ENCODE assay signal across 1 cellular context in the genomic region with DNA sequence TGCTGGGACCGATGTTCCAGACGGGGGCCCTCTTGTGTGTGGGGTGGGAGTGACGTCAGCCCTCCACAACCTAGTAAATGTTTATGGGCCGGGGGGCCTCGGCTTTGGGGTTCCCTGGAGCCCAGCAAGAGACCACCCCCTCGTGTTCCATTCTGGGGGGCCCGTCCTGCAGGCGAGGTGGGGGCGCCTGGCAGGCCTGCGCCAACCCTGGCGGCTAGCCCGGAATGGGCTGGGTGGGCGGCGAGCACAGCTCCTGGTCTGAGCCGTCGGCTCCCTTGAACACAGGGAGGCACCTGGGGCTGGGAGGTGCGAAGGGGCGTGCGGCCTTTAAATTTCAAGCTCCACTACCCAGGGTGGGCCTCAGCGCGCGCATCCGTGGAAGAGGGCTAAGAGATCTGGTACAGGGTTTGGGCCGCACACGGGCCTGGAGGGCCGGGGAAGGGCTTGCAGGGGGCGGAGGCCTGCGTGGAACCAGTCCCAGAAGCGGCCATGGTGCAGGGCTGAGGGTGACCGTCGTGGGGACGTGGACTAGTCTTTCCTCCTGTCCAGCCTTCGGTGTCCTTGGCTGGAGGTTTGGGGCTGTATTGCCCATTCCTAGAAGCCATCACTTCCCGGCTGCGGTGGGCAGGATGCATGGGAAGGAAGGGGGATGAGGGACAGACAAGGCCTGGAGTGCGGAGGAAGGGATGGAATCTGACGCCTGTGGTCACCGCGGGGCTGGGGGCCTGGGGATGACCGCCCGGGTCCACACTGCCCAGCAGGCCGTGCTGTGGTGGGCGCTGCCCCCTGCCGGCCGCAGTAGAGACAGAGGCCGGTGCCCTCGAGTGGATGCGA.
TF ChIP-seq lines count a peak whose summit lies in the region.

No MANE protein-coding gene starts in this region.

TF ChIP-seq in HepG2, 621 proteins besides CTCF, POLR2A, EP300 and RAD21 (continued from another document and continues in another):
- TF ChIP-seq SMARCC2 (IDR thresholded peaks at IDR 0.05) (no peak), ZC3H4 (CRISPR knock-in tag; IDR thresholded peaks at IDR 0.05; ENCODE audit: borderline replicate concordance) (peak; percentile 61), RFXANK (CRISPR knock-in tag; IDR thresholded peaks at IDR 0.05) (0 out of 2 replicates have a peak, but pooled peaks have one; percentile 54), ZNF292 (CRISPR knock-in tag; IDR thresholded peaks at IDR 0.05; ENCODE audit: borderline replicate concordance, low read depth) (0 out of 2 replicates have a peak, but pooled peaks have one; percentile 36), ISX (CRISPR knock-in tag; conservative IDR thresholded peaks at IDR 0.05) (no peak), ELF3 (CRISPR knock-in tag; IDR thresholded peaks at IDR 0.05) (0 out of 2 replicates have a peak, but pooled peaks have one; percentile 20), ZNF619 (CRISPR knock-in tag; IDR thresholded peaks at IDR 0.05) (peak; percentile 88; the same call in 1 of the 2 replicates), ZSCAN12 (CRISPR knock-in tag; IDR thresholded peaks at IDR 0.05) (no peak), ZFP62 (CRISPR knock-in tag; IDR thresholded peaks at IDR 0.05) (no peak), SETDB1 (CRISPR knock-in tag; IDR thresholded peaks at IDR 0.05; ENCODE audit: borderline replicate concordance) (0 out of 2 replicates have a peak, but pooled peaks have one; percentile 15), MIER3 (CRISPR knock-in tag; IDR thresholded peaks at IDR 0.05; ENCODE audit: borderline replicate concordance) (peak; percentile 55; the same call in 1 of the 2 replicates), ZNF850 (CRISPR knock-in tag; conservative IDR thresholded peaks at IDR 0.05) (no peak), SIN3A (IDR thresholded peaks at IDR 0.05; ENCODE audit: borderline replicate concordance, low read depth, low read length) (no peak), RNF2 (conservative IDR thresholded peaks at IDR 0.05; ENCODE audit: low read depth) (no peak), REPIN1 (CRISPR knock-in tag; IDR thresholded peaks at IDR 0.05; ENCODE audit: borderline replicate concordance, low read depth) (peak; percentile 59), TARDBP (CRISPR knock-in tag; IDR thresholded peaks at IDR 0.05) (peak; percentile 56; the same call in 1 of the 2 replicates), XRCC5 (optimal IDR thresholded peaks at IDR 0.05; ENCODE audit: low read length) (peak; percentile 34), HDAC6 (IDR thresholded peaks at IDR 0.05; ENCODE audit: low read depth, low read length) (no peak), RAD51 (IDR thresholded peaks at IDR 0.05; ENCODE audit: borderline replicate concordance) (no peak), MAZ (IDR thresholded peaks at IDR 0.05; ENCODE audit: borderline replicate concordance, low read depth, low read length) (no peak; the same call in 1 of the 2 replicates), MAZ (CRISPR knock-in tag; IDR thresholded peaks at IDR 0.05; ENCODE audit: low read depth) (peak; percentile 60), ZBTB7B (CRISPR knock-in tag; IDR thresholded peaks at IDR 0.05) (peak; percentile 71; the same call in 1 of the 2 replicates), SIX4 (CRISPR knock-in tag; IDR thresholded peaks at IDR 0.05) (no peak), GTF2F1 (IDR thresholded peaks at IDR 0.05; ENCODE audit: low read length) (no peak), ZNF816 (CRISPR knock-in tag; IDR thresholded peaks at IDR 0.05; ENCODE audit: borderline replicate concordance) (no peak), ARNT2 (CRISPR knock-in tag; IDR thresholded peaks at IDR 0.05; ENCODE audit: low read depth) (peak; percentile 68; the same call in 1 of the 2 replicates), DNMT1 (CRISPR knock-in tag; IDR thresholded peaks at IDR 0.05) (0 out of 2 replicates have a peak, but pooled peaks have one; percentile 39), PITX1 (CRISPR knock-in tag; IDR thresholded peaks at IDR 0.05) (peak; percentile 35; the same call in 1 of the 2 replicates), SP2 (CRISPR knock-in tag; IDR thresholded peaks at IDR 0.05) (0 out of 2 replicates have a peak, but pooled peaks have one; percentile 19)
- TF ChIP-seq, protein P1, sequence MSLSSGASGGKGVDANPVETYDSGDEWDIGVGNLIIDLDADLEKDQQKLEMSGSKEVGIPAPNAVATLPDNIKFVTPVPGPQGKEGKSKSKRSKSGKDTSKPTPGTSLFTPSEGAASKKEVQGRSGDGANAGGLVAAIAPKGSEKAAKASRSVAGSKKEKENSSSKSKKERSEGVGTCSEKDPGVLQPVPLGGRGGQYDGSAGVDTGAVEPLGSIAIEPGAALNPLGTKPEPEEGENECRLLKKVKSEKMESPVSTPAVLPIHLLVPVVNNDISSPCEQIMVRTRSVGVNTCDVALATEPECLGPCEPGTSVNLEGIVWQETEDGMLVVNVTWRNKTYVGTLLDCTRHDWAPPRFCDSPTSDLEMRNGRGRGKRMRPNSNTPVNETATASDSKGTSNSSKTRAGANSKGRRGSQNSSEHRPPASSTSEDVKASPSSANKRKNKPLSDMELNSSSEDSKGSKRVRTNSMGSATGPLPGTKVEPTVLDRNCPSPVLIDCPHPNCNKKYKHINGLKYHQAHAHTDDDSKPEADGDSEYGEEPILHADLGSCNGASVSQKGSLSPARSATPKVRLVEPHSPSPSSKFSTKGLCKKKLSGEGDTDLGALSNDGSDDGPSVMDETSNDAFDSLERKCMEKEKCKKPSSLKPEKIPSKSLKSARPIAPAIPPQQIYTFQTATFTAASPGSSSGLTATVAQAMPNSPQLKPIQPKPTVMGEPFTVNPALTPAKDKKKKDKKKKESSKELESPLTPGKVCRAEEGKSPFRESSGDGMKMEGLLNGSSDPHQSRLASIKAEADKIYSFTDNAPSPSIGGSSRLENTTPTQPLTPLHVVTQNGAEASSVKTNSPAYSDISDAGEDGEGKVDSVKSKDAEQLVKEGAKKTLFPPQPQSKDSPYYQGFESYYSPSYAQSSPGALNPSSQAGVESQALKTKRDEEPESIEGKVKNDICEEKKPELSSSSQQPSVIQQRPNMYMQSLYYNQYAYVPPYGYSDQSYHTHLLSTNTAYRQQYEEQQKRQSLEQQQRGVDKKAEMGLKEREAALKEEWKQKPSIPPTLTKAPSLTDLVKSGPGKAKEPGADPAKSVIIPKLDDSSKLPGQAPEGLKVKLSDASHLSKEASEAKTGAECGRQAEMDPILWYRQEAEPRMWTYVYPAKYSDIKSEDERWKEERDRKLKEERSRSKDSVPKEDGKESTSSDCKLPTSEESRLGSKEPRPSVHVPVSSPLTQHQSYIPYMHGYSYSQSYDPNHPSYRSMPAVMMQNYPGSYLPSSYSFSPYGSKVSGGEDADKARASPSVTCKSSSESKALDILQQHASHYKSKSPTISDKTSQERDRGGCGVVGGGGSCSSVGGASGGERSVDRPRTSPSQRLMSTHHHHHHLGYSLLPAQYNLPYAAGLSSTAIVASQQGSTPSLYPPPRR (CRISPR knock-in tag; IDR thresholded peaks at IDR 0.05; ENCODE audit: borderline replicate concordance) = peak; percentile 39; the same call in 1 of the 2 replicates
- TF ChIP-seq, protein P2, sequence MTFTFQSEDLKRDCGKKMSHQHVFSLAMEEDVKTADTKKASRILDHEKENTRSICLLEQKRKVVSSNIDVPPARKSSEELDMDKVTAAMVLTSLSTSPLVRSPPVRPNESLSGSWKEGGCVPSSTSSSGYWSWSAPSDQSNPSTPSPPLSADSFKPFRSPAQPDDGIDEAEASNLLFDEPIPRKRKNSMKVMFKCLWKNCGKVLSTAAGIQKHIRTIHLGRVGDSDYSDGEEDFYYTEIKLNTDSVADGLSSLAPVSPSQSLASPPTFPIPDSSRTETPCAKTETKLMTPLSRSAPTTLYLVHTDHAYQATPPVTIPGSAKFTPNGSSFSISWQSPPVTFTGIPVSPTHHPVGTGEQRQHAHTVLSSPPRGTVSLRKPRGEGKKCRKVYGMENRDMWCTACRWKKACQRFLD (CRISPR knock-in tag; IDR thresholded peaks at IDR 0.05; ENCODE audit: borderline replicate concordance) = 0 out of 2 replicates have a peak, but pooled peaks have one; percentile 4
- TF ChIP-seq, protein P3, sequence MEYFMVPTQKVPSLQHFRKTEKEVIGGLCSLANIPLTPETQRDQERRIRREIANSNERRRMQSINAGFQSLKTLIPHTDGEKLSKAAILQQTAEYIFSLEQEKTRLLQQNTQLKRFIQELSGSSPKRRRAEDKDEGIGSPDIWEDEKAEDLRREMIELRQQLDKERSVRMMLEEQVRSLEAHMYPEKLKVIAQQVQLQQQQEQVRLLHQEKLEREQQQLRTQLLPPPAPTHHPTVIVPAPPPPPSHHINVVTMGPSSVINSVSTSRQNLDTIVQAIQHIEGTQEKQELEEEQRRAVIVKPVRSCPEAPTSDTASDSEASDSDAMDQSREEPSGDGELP (IDR thresholded peaks at IDR 0.05; ENCODE audit: borderline replicate concordance, low read depth) = peak; percentile 20; the same call in 1 of the 2 replicates
- TF ChIP-seq, protein P4, sequence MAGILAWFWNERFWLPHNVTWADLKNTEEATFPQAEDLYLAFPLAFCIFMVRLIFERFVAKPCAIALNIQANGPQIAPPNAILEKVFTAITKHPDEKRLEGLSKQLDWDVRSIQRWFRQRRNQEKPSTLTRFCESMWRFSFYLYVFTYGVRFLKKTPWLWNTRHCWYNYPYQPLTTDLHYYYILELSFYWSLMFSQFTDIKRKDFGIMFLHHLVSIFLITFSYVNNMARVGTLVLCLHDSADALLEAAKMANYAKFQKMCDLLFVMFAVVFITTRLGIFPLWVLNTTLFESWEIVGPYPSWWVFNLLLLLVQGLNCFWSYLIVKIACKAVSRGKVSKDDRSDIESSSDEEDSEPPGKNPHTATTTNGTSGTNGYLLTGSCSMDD (CRISPR knock-in tag; IDR thresholded peaks at IDR 0.05) = no peak
- TF ChIP-seq, protein P5, sequence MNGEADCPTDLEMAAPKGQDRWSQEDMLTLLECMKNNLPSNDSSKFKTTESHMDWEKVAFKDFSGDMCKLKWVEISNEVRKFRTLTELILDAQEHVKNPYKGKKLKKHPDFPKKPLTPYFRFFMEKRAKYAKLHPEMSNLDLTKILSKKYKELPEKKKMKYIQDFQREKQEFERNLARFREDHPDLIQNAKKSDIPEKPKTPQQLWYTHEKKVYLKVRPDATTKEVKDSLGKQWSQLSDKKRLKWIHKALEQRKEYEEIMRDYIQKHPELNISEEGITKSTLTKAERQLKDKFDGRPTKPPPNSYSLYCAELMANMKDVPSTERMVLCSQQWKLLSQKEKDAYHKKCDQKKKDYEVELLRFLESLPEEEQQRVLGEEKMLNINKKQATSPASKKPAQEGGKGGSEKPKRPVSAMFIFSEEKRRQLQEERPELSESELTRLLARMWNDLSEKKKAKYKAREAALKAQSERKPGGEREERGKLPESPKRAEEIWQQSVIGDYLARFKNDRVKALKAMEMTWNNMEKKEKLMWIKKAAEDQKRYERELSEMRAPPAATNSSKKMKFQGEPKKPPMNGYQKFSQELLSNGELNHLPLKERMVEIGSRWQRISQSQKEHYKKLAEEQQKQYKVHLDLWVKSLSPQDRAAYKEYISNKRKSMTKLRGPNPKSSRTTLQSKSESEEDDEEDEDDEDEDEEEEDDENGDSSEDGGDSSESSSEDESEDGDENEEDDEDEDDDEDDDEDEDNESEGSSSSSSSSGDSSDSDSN (CRISPR knock-in tag; IDR thresholded peaks at IDR 0.05) = peak; percentile 78
- TF ChIP-seq, protein P6, sequence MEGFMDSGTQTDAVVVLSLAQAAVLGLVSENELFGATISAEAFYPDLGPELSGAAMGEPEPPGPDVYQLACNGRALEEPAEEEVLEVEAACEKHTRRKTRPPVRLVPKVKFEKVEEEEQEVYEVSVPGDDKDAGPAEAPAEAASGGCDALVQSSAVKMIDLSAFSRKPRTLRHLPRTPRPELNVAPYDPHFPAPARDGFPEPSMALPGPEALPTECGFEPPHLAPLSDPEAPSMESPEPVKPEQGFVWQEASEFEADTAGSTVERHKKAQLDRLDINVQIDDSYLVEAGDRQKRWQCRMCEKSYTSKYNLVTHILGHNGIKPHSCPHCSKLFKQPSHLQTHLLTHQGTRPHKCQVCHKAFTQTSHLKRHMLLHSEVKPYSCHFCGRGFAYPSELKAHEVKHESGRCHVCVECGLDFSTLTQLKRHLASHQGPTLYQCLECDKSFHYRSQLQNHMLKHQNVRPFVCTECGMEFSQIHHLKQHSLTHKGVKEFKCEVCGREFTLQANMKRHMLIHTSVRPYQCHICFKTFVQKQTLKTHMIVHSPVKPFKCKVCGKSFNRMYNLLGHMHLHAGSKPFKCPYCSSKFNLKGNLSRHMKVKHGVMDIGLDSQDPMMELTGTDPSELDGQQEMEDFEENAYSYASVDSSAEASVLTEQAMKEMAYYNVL (CRISPR knock-in tag; IDR thresholded peaks at IDR 0.05; ENCODE audit: borderline replicate concordance) = peak; percentile 46; the same call in 1 of the 2 replicates
- TF ChIP-seq, protein P7, sequence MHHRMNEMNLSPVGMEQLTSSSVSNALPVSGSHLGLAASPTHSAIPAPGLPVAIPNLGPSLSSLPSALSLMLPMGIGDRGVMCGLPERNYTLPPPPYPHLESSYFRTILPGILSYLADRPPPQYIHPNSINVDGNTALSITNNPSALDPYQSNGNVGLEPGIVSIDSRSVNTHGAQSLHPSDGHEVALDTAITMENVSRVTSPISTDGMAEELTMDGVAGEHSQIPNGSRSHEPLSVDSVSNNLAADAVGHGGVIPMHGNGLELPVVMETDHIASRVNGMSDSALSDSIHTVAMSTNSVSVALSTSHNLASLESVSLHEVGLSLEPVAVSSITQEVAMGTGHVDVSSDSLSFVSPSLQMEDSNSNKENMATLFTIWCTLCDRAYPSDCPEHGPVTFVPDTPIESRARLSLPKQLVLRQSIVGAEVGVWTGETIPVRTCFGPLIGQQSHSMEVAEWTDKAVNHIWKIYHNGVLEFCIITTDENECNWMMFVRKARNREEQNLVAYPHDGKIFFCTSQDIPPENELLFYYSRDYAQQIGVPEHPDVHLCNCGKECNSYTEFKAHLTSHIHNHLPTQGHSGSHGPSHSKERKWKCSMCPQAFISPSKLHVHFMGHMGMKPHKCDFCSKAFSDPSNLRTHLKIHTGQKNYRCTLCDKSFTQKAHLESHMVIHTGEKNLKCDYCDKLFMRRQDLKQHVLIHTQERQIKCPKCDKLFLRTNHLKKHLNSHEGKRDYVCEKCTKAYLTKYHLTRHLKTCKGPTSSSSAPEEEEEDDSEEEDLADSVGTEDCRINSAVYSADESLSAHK (CRISPR knock-in tag; IDR thresholded peaks at IDR 0.05; ENCODE audit: borderline replicate concordance) = no peak
- TF ChIP-seq, protein P8, sequence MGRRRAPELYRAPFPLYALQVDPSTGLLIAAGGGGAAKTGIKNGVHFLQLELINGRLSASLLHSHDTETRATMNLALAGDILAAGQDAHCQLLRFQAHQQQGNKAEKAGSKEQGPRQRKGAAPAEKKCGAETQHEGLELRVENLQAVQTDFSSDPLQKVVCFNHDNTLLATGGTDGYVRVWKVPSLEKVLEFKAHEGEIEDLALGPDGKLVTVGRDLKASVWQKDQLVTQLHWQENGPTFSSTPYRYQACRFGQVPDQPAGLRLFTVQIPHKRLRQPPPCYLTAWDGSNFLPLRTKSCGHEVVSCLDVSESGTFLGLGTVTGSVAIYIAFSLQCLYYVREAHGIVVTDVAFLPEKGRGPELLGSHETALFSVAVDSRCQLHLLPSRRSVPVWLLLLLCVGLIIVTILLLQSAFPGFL (CRISPR knock-in tag; IDR thresholded peaks at IDR 0.05) = no peak
- TF ChIP-seq, protein P9, sequence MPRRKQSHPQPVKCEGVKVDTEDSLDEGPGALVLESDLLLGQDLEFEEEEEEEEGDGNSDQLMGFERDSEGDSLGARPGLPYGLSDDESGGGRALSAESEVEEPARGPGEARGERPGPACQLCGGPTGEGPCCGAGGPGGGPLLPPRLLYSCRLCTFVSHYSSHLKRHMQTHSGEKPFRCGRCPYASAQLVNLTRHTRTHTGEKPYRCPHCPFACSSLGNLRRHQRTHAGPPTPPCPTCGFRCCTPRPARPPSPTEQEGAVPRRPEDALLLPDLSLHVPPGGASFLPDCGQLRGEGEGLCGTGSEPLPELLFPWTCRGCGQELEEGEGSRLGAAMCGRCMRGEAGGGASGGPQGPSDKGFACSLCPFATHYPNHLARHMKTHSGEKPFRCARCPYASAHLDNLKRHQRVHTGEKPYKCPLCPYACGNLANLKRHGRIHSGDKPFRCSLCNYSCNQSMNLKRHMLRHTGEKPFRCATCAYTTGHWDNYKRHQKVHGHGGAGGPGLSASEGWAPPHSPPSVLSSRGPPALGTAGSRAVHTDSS (CRISPR knock-in tag; conservative IDR thresholded peaks at IDR 0.05) = no peak
